ENCODE assay signal across 20 cellular contexts in genomic region chr2:53753036-53753435, GRCh38. TPM values are rescaled to one million over a fixed set of nuclear protein-coding genes. Genes with fewer than 3 reads are reported as not detected.
DNase-seq lines count a peak whose midpoint lies in the region; ATAC-seq, FAIRE-seq and TF ChIP-seq lines count a peak whose summit lies in the region.
"Had no signal": no experiment of that assay in that cellular context is flagged by ENCODE, and none has a peak within 500 bp of the region (broad histone marks: within the 10 kb centered on the region; RNA-seq: fewer than 3 reads in every experiment).

No MANE protein-coding gene starts in this region.

- SMC1A ChIA-PET in GM12878 (lab: Charles Lee; ENCODE audit: uncharacterized antibody, unreplicated experiment), result no interaction called here

- no peaks in the 10 kb centered on the region for H3K9me3 Mint-ChIP-seq in natural killer cell treated with Interleukin-12 subunit alpha and Interleukin-12 subunit beta and Interleukin-15 and Interleukin-18, amount 100 ng/mL, for 72 hours
- no peaks in the 10 kb centered on the region for H3K9me3 Mint-ChIP-seq in natural killer cell
- H3K9me3 Mint-ChIP-seq: CD8-positive, alpha-beta memory T cell had no signal

- in situ Hi-C loops in GM12878 (cut with MboI), result no loop called here

- H3K27ac Mint-ChIP-seq in natural killer cell treated with Interleukin-12 subunit alpha and Interleukin-12 subunit beta and Interleukin-15 and Interleukin-18, amount 100 ng/mL, for 72 hours, result peak overlapping the region in 1 of 2 donors; percentile 39
- no peak overlapping the region for H3K27ac Mint-ChIP-seq in natural killer cell

- WGBS in GM12878 (ENCODE audit: insufficient coverage, insufficient replicate concordance, low lambda C conversion rate, missing lambda C conversion rate), result 93% methylated on average over 1 of the region's 1 CpG

- no peak overlapping the region for H3K4me3 ChIP-seq in GM12878
- H3K4me3 ChIP-seq: BLaER1 had no signal

- no peak for TF ChIP-seq EP300 in GM12878 (IDR thresholded peaks at IDR 0.05; ENCODE audit: borderline replicate concordance in 1 of 2, control insufficient read depth in 1 of 2, low read depth in 2 of 2, low read length in 2 of 2)

- no peak for TF ChIP-seq RAD21 in GM12878 (IDR thresholded peaks at IDR 0.05; ENCODE audit: insufficient read depth, low read depth, low read length)

- no peaks in the 10 kb centered on the region for H4K20me1 ChIP-seq in GM12878 (ENCODE audit: control insufficient read depth, insufficient read depth)
- H4K20me1 ChIP-seq: BLaER1 had no signal

- no TSS peak for BruUV-seq in GM12878 (replicated peaks; lab: Mats Ljungman, UMichigan)

- H3K4me1 Mint-ChIP-seq in natural killer cell treated with Interleukin-12 subunit alpha and Interleukin-12 subunit beta and Interleukin-15 and Interleukin-18, amount 100 ng/mL, for 72 hours (ENCODE audit: low read depth in 2 of 2), result peaks cover 10 to 17% of the 10 kb centered on the region in 2 donors
- no peaks in the 10 kb centered on the region for H3K4me1 Mint-ChIP-seq in natural killer cell

- no peak for TF ChIP-seq POLR2A in GM12878 (IDR thresholded peaks at IDR 0.05; ENCODE audit: low read depth, low read length)

- no peaks in the 10 kb centered on the region; a peak in 1 of 4 replicates for H3K36me3 ChIP-seq in GM12878 (ENCODE audit: control insufficient read depth in 2 of 2, insufficient read depth in 2 of 2, low read length in 1 of 2)

- DNase-seq in NCI-H82 (lab: John Stamatoyannopoulos, UW) (peak; percentile 29), NCI-H82 treated with DMSO at 0.1 percent for 48 hours (lab: John Stamatoyannopoulos, UW; ENCODE audit: unreplicated experiment) (no peak), natural killer cell (no peak), GM12878 (ENCODE audit: low read depth, low spot score) (no peak), iPS-NIHi11 (ENCODE audit: low spot score) (no peak)
- no peak for DNase-seq in natural killer cell treated with Interleukin-12 subunit alpha and Interleukin-12 subunit beta and Interleukin-15 and Interleukin-18, amount 100 ng/mL, for 72 hours (ENCODE audit: low spot score)
- DNase-seq: CD8-positive, alpha-beta memory T cell; DMS79 treated with DMSO at 0.1 percent for 48 hours; IMR-90; Karpas-422; MM.1S; NCI-H1092 treated with DMSO at 0.1 percent for 48 hours; NCI-H1694; NCI-H526 treated with DMSO at 0.1 percent for 48 hours; NK-92 treated with Interleukin-12 subunit alpha and Interleukin-12 subunit beta, amount 100 ng/mL, for 24 hours; SHP77 had no signal

- H3K9ac ChIP-seq in GM12878 (ENCODE audit: control insufficient read depth, insufficient read depth, low read length), result no peak overlapping the region
- H3K9ac ChIP-seq: BLaER1 had no signal

- H3K36me3 Mint-ChIP-seq in natural killer cell treated with Interleukin-12 subunit alpha and Interleukin-12 subunit beta and Interleukin-15 and Interleukin-18, amount 100 ng/mL, for 72 hours, result peaks cover 13% of the 10 kb centered on the region
- H3K36me3 Mint-ChIP-seq in natural killer cell, result peaks cover 15% of the 10 kb centered on the region

- ATAC-seq in natural killer cell treated with Interleukin-12 subunit alpha and Interleukin-12 subunit beta and Interleukin-15 and Interleukin-18, amount 100 ng/mL, for 72 hours, result peak in 1 of 2 donors; percentile 69
- ATAC-seq in natural killer cell (no peak), GM12878 (peak; percentile 16; the same call in 2 of the 3 replicates), HG03354 (IDR thresholded peaks at IDR 0.05; ENCODE audit: poor library complexity, severe bottlenecking, unreplicated experiment) (no peak), GM19351 (IDR thresholded peaks at IDR 0.05; ENCODE audit: unreplicated experiment) (no peak)

- POLR2A ChIA-PET in GM12878 (lab: Charles Lee), result no interaction called here

- FAIRE-seq in GM12878 (lab: Jason Lieb, UNC), result no peak
- FAIRE-seq: G401.6 had no signal

- H2AFZ ChIP-seq in GM12878 (ENCODE audit: control insufficient read depth, low read depth, low read length), result no peak overlapping the region

- CTCF ChIA-PET in GM12878 (lab: Yijun Ruan, JAX), result interaction anchor here (0.5 kb wide), 1 partner anchor 42 kb away, joined by 3 read pairs; no protein-coding TSS in a partner anchor

- no peaks in the 10 kb centered on the region for H3K27me3 ChIP-seq in GM12878 (replicated peaks in 1 of 2; ENCODE audit: control insufficient read depth in 2 of 2, insufficient read depth in 2 of 2, low read length in 1 of 2)
- H3K27me3 ChIP-seq: BLaER1 had no signal

- H3K4me3 Mint-ChIP-seq in natural killer cell treated with Interleukin-12 subunit alpha and Interleukin-12 subunit beta and Interleukin-15 and Interleukin-18, amount 100 ng/mL, for 72 hours, result peak overlapping the region; percentile 0
- H3K4me3 Mint-ChIP-seq in natural killer cell, result no peak overlapping the region
- H3K4me3 Mint-ChIP-seq: CD8-positive, alpha-beta memory T cell had no signal

- peaks cover 22% of the 10 kb centered on the region; the same call in 1 of the 2 replicates for H3K4me1 ChIP-seq in GM12878 (ENCODE audit: control insufficient read depth, insufficient read depth, low read length)
- H3K4me1 ChIP-seq: BLaER1 had no signal

- intact Hi-C loops in natural killer cell (cut with micrococcal nuclease), result no loop called here
- intact Hi-C loops in GM12878 (cut with micrococcal nuclease; ENCODE audit: unreplicated experiment), result no loop called here

- peak overlapping the region; percentile 72; the same call in 1 of the 2 replicates for H3K27ac ChIP-seq in GM12878 (ENCODE audit: control insufficient read depth, insufficient read depth)
- H3K27ac ChIP-seq: BLaER1 had no signal

- H3K27me3 Mint-ChIP-seq in natural killer cell treated with Interleukin-12 subunit alpha and Interleukin-12 subunit beta and Interleukin-15 and Interleukin-18, amount 100 ng/mL, for 72 hours, result no peaks in the 10 kb centered on the region
- no peaks in the 10 kb centered on the region for H3K27me3 Mint-ChIP-seq in natural killer cell (ENCODE audit: low read depth in 2 of 2)
- H3K27me3 Mint-ChIP-seq: CD8-positive, alpha-beta memory T cell had no signal

- H3K79me2 ChIP-seq in GM12878 (ENCODE audit: control insufficient read depth, insufficient read depth, low read length), result no peaks in the 10 kb centered on the region; the same call in 1 of the 2 replicates

- H3K9me3 ChIP-seq in GM12878 (replicated peaks; ENCODE audit: control insufficient read depth, insufficient read depth, low read length), result no peaks in the 10 kb centered on the region
- H3K9me3 ChIP-seq: BLaER1 had no signal

- no peak overlapping the region for H3K4me2 ChIP-seq in GM12878 (ENCODE audit: control insufficient read depth, insufficient read depth)
- H3K4me2 ChIP-seq: BLaER1 had no signal

- RAD21 ChIA-PET in GM12878 (lab: Charles Lee; ENCODE audit: unreplicated experiment), result no interaction called here

- TF ChIP-seq CTCF in natural killer cell (IDR thresholded peaks at IDR 0.05) (no peak), GM12878 (IDR thresholded peaks at IDR 0.05 in 2 of 3, conservative IDR thresholded peaks at IDR 0.05 in 1 of 3; ENCODE audit: control insufficient read depth in 2 of 3, extremely low read depth in 1 of 3, insufficient read depth in 1 of 3, low read depth in 3 of 3, low read length in 3 of 3) (no peak)

RNA-seq across cellular contexts. Expression of gene CHAC2, which starts 14.6 kb away (rescaled TPM):
- total RNA-seq in natural killer cell treated with Interleukin-12 subunit alpha and Interleukin-12 subunit beta and Interleukin-15 and Interleukin-18, amount 100 ng/mL, for 72 hours, result 10 to 100 TPM; 10.6 to 19.3 TPM
- total RNA-seq in natural killer cell, result 1 to 10 TPM in 2 of 3 donors, under 1 TPM in 1; 0.83 to 1.5 (median 1.4) TPM
- total RNA-seq in GM12878 (2013; cell fraction: nucleolus; rRNA removed), result 1.0 and 1.5 TPM in 2 replicates
- total RNA-seq in GM12878 (2014; rRNA removed), result 13.5 and 16.5 TPM in 2 replicates
- 25.8 TPM in 2 replicates for total RNA-seq in GM12878 (2014; rRNA removed; fragmentation: Illumina TruSeq; extraction: Trizol)
- total RNA-seq in GM12878 (2021), result 14.1 and 16.0 TPM in 2 replicates
- 5.6 TPM for polyA plus RNA-seq in GM12878 (2011; ENCODE audit: low read depth)
- polyA plus RNA-seq in GM12878 (2011; rRNA removed), result 11.0 and 17.6 TPM in 2 replicates
- polyA plus RNA-seq in GM12878 (2011; cell fraction: cytosol; rRNA removed), result 4.2 and 5.0 TPM in 2 replicates
- 2.5 and 2.9 TPM in 2 replicates for polyA plus RNA-seq in GM12878 (2011; cell fraction: nucleus; rRNA removed)
- polyA plus RNA-seq in GM12878 (2012), result 6.6 and 8.4 TPM in 2 replicates
- polyA plus RNA-seq in GM12878 (2014; fragmentation: Illumina TruSeq; extraction: Trizol), result 23.9 and 24.1 TPM in 2 replicates
- polyA plus RNA-seq in GM12878 (2014; fragmentation: Nextera tagmentation; extraction: Ambion mirVana), result 10 to 100 TPM; 37.8 to 50.8 TPM
- 14.4 and 14.5 TPM in 2 replicates for polyA plus RNA-seq in GM12878 (2014; rRNA removed)
- 10 to 100 TPM; 60.2 to 67.6 TPM for polyA plus RNA-seq in GM12878 (2016; fragmentation: Nextera tagmentation; extraction: Ambion mirVana)
- polyA minus RNA-seq in GM12878 (2011; rRNA and poly(A)+ RNA removed), result 1.6 TPM in 2 replicates
- polyA minus RNA-seq in GM12878 (2011; cell fraction: cytosol; rRNA and poly(A)+ RNA removed), result 1.9 and 4.0 TPM in 2 replicates
- 1.2 and 1.4 TPM in 2 replicates for polyA minus RNA-seq in GM12878 (2011; cell fraction: nucleus; rRNA and poly(A)+ RNA removed)

RNA-seq across cellular contexts. Expression of gene ASB3, which starts 33.7 kb away (rescaled TPM):
- total RNA-seq in natural killer cell treated with Interleukin-12 subunit alpha and Interleukin-12 subunit beta and Interleukin-15 and Interleukin-18, amount 100 ng/mL, for 72 hours, result 10 to 100 TPM; 18.9 to 29.1 TPM
- 10 to 100 TPM; 27.9 to 37.0 (median 29.6) TPM for total RNA-seq in natural killer cell
- total RNA-seq in GM12878 (2013; cell fraction: nucleolus; rRNA removed), result 64.9 and 68.6 TPM in 2 replicates
- total RNA-seq in GM12878 (2014; rRNA removed), result 21.9 and 24.8 TPM in 2 replicates
- 22.3 and 23.3 TPM in 2 replicates for total RNA-seq in GM12878 (2014; rRNA removed; fragmentation: Illumina TruSeq; extraction: Trizol)
- 16.4 and 19.1 TPM in 2 replicates for total RNA-seq in GM12878 (2021)
- 10.3 TPM for polyA plus RNA-seq in GM12878 (2011; ENCODE audit: low read depth)
- polyA plus RNA-seq in GM12878 (2011; rRNA removed), result 30.9 and 39.6 TPM in 2 replicates
- 14.9 and 21.4 TPM in 2 replicates for polyA plus RNA-seq in GM12878 (2011; cell fraction: cytosol; rRNA removed)
- polyA plus RNA-seq in GM12878 (2011; cell fraction: nucleus; rRNA removed), result 31.7 and 38.6 TPM in 2 replicates
- polyA plus RNA-seq in GM12878 (2012), result 10.5 and 14.3 TPM in 2 replicates
- polyA plus RNA-seq in GM12878 (2014; fragmentation: Illumina TruSeq; extraction: Trizol), result 17.1 and 22.3 TPM in 2 replicates
- 10 to 100 TPM; 19.9 to 25.6 TPM for polyA plus RNA-seq in GM12878 (2014; fragmentation: Nextera tagmentation; extraction: Ambion mirVana)
- polyA plus RNA-seq in GM12878 (2014; rRNA removed), result 13.4 and 18.5 TPM in 2 replicates
- polyA plus RNA-seq in GM12878 (2016; fragmentation: Nextera tagmentation; extraction: Ambion mirVana), result 10 to 100 TPM; 29.3 to 30.2 TPM
- 35.2 and 37.8 TPM in 2 replicates for polyA minus RNA-seq in GM12878 (2011; rRNA and poly(A)+ RNA removed)
- 8.8 and 12.9 TPM in 2 replicates for polyA minus RNA-seq in GM12878 (2011; cell fraction: cytosol; rRNA and poly(A)+ RNA removed)
- 34.1 and 45.8 TPM in 2 replicates for polyA minus RNA-seq in GM12878 (2011; cell fraction: nucleus; rRNA and poly(A)+ RNA removed)

RNA-seq across cellular contexts. Expression of gene ERLEC1, which starts 33.8 kb away (rescaled TPM):
- total RNA-seq in natural killer cell treated with Interleukin-12 subunit alpha and Interleukin-12 subunit beta and Interleukin-15 and Interleukin-18, amount 100 ng/mL, for 72 hours, result 10 to 100 TPM; 24.8 to 45.9 TPM
- total RNA-seq in natural killer cell (10 to 100 TPM; 19.7 to 27.1 (median 21.7) TPM), GM12878 (2014; rRNA removed) (31.8 and 34.2 TPM in 2 replicates), GM12878 (2014; rRNA removed; fragmentation: Illumina TruSeq; extraction: Trizol) (28.7 and 29.6 TPM in 2 replicates), GM12878 (2021) (22.5 TPM in 2 replicates)
- 22.7 and 24.1 TPM in 2 replicates for total RNA-seq in GM12878 (2013; cell fraction: nucleolus; rRNA removed)
- polyA plus RNA-seq in GM12878 (2011; ENCODE audit: low read depth), result 14.0 TPM
- polyA plus RNA-seq in GM12878 (2011; rRNA removed) (29.3 and 42.3 TPM in 2 replicates), GM12878 (2014; fragmentation: Illumina TruSeq; extraction: Trizol) (31.2 and 37.6 TPM in 2 replicates), GM12878 (2014; fragmentation: Nextera tagmentation; extraction: Ambion mirVana) (10 to 100 TPM; 14.1 to 22.3 TPM), GM12878 (2014; rRNA removed) (22.4 and 30.4 TPM in 2 replicates), GM12878 (2016; fragmentation: Nextera tagmentation; extraction: Ambion mirVana) (10 to 100 TPM; 47.8 to 52.2 TPM)
- 12.5 TPM in 2 replicates for polyA plus RNA-seq in GM12878 (2011; cell fraction: cytosol; rRNA removed)
- polyA plus RNA-seq in GM12878 (2011; cell fraction: nucleus; rRNA removed), result 8.4 and 9.6 TPM in 2 replicates
- 25.3 and 26.7 TPM in 2 replicates for polyA plus RNA-seq in GM12878 (2012)
- 7.5 and 12.1 TPM in 2 replicates for polyA minus RNA-seq in GM12878 (2011; rRNA and poly(A)+ RNA removed)
- 4.0 and 6.8 TPM in 2 replicates for polyA minus RNA-seq in GM12878 (2011; cell fraction: cytosol; rRNA and poly(A)+ RNA removed)
- polyA minus RNA-seq in GM12878 (2011; cell fraction: nucleus; rRNA and poly(A)+ RNA removed), result 7.7 and 10.8 TPM in 2 replicates
